ENCODE assay signal across 12 cellular contexts in the genomic region with DNA sequence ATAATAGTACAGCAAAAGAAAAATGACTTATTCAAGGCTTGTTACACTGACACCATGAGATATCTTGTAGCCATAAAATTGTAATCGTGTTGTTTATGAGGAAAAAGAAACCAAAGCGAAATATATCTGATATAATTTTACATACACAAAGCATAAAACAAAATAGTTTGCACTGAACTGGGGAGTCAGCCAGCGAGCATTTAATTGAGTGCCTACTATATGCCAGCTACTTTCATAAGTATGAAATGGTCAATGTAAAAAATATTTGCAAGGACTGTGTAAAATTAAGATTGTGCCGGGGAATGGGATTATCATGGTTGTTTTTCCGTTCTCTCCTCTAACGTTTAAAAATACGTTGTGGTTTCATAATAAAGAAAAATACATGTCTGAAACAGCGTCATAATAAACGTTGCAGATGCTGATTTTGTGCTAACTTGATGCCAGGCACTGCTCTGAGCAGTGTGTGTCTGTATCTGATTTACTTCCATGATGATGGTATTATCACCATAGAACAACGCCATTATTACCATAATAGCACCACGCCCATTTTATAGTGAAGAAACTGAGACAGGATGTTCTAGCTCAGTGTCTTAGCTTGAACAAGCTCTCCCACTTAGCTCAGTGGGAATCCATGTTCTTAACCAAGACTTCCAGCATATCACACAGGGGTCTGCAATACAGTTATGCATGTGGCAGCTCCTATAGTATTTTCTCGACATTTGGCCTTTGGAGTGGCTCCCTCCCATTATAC.
A peak's percentile ranks its signal among the peaks of the same experiment; 100 is the strongest.
DNase-seq lines count a peak whose midpoint lies in the region; ATAC-seq and TF ChIP-seq lines count a peak whose summit lies in the region.
"Had no signal": no experiment of that assay in that cellular context is flagged by ENCODE, and none has a peak within 500 bp of the region (broad histone marks: within the 10 kb centered on the region; RNA-seq: fewer than 3 reads in every experiment).

No MANE protein-coding gene starts in this region.

- H3K36me3 Mint-ChIP-seq in endodermal cell (ENCODE audit: low read depth) (no peaks in the 10 kb centered on the region), progenitor cell of endocrine pancreas (ENCODE audit: insufficient read depth) (no peaks in the 10 kb centered on the region)

- intact Hi-C loops in sciatic nerve (cut with DNase I): no loop called here

- H3K27me3 ChIP-seq in OCI-LY1 (ENCODE audit: insufficient read depth, low read length): no peaks in the 10 kb centered on the region
- H3K27me3 ChIP-seq in endodermal cell (ENCODE audit: control insufficient read depth, insufficient read depth, low read length, poor library complexity, severe bottlenecking): no peaks in the 10 kb centered on the region

- H3K9me3 Mint-ChIP-seq in endodermal cell: peaks cover 10% of the 10 kb centered on the region
- H3K9me3 Mint-ChIP-seq in progenitor cell of endocrine pancreas (ENCODE audit: low read depth): peaks cover 3% of the 10 kb centered on the region

- WGBS in endodermal cell (ENCODE audit: insufficient coverage in 1 of 2, insufficient read length in 1 of 2), 2 experiments: 94 to 98% methylated on average over 7 to 12 of the region's 12 CpGs

- peaks cover 92% of the 10 kb centered on the region for H3K4me1 ChIP-seq in OCI-LY1 (ENCODE audit: insufficient read depth, low read length, severe bottlenecking)
- H3K4me1 ChIP-seq in endodermal cell (ENCODE audit: control insufficient read depth, insufficient read depth, low read length): peaks cover 4% of the 10 kb centered on the region

- TF ChIP-seq CTCF in OCI-LY1 (IDR thresholded peaks at IDR 0.05; ENCODE audit: low read length) (no peak), endodermal cell (conservative IDR thresholded peaks at IDR 0.05) (no peak), progenitor cell of endocrine pancreas (IDR thresholded peaks at IDR 0.05; ENCODE audit: unreplicated experiment) (no peak)

- no peaks in the 10 kb centered on the region for H4K20me1 ChIP-seq in OCI-LY1 (ENCODE audit: insufficient read depth, low read length)

- H3K4me3 ChIP-seq in OCI-LY1 (ENCODE audit: low read depth, low read length, poor library complexity, severe bottlenecking) (peak overlapping the region; percentile 34), endodermal cell (ENCODE audit: low read length) (no peak overlapping the region), skin epidermis (no peak overlapping the region)

- peak overlapping the region; percentile 99 for H3K27ac ChIP-seq in OCI-LY1 (ENCODE audit: low read depth, low read length, poor library complexity, severe bottlenecking)
- no peak overlapping the region for H3K27ac ChIP-seq in endodermal cell (ENCODE audit: low read depth, low read length)
- H3K27ac ChIP-seq in skin epidermis: peak overlapping the region in 18 of 21 experiments; percentile 7 to 84 (median 74)

- H3K79me2 ChIP-seq in OCI-LY1 (ENCODE audit: insufficient read depth, low read length): no peaks in the 10 kb centered on the region

- H3K4me3 Mint-ChIP-seq in endodermal cell (no peak overlapping the region), progenitor cell of endocrine pancreas (ENCODE audit: low read depth) (no peak overlapping the region)

- H3K27me3 Mint-ChIP-seq in endodermal cell (ENCODE audit: insufficient read depth): no peaks in the 10 kb centered on the region
- peaks cover 5% of the 10 kb centered on the region for H3K27me3 Mint-ChIP-seq in progenitor cell of endocrine pancreas

- H3K9me3 ChIP-seq in OCI-LY1 (ENCODE audit: low read length) (0 out of 2 replicates have a peak, but pooled peaks cover 3% of the 10 kb centered on the region), endodermal cell (ENCODE audit: control insufficient read depth, low read length) (peaks cover 12% of the 10 kb centered on the region)

- peak; percentile 5 for DNase-seq in endodermal cell
- no peak for DNase-seq in sciatic nerve (ENCODE audit: low spot score)
- no peak for DNase-seq in NCI-H226
- DNase-seq in progenitor cell of endocrine pancreas (ENCODE audit: low spot score, unreplicated experiment): no peak
- DNase-seq: activated CD4-positive, CD25-positive, alpha-beta regulatory T cell; activated gamma-delta T cell; NCI-H446 treated with DMSO at 0.1 percent for 48 hours; SIG-M5 had no signal

- peaks cover 10% of the 10 kb centered on the region; the same call in 1 of the 2 replicates for H3K36me3 ChIP-seq in OCI-LY1 (ENCODE audit: insufficient read depth, low read length)
- no peaks in the 10 kb centered on the region for H3K36me3 ChIP-seq in endodermal cell (ENCODE audit: control insufficient read depth, insufficient read depth, low read length)

- H3K4me1 Mint-ChIP-seq in endodermal cell (peaks cover 18% of the 10 kb centered on the region), progenitor cell of endocrine pancreas (ENCODE audit: low read depth) (peaks cover 14% of the 10 kb centered on the region)

- peaks cover 25% of the 10 kb centered on the region for H3F3A ChIP-seq in OCI-LY1 (ENCODE audit: insufficient read depth, low read length)

- H3K9ac ChIP-seq in OCI-LY1 (ENCODE audit: low read length): peak overlapping the region; percentile 63
- H3K9ac ChIP-seq in endodermal cell (ENCODE audit: extremely low read depth, low read length, poor library complexity, severe bottlenecking): no peak overlapping the region

- H3K27ac Mint-ChIP-seq in endodermal cell (no peak overlapping the region), progenitor cell of endocrine pancreas (no peak overlapping the region)

- peak overlapping the region; percentile 57 for H3K4me2 ChIP-seq in OCI-LY1 (ENCODE audit: low read length)

- peak; percentile 2 for ATAC-seq in GM19324 (IDR thresholded peaks at IDR 0.05; ENCODE audit: low FRiP score, unreplicated experiment)
- no peak for ATAC-seq in sciatic nerve
- ATAC-seq: HCT116 had no signal

- H2AFZ ChIP-seq in OCI-LY1 (ENCODE audit: low read length): no peak overlapping the region; the same call in 1 of the 2 replicates

- no peaks in the 10 kb centered on the region for H3K9me2 ChIP-seq in OCI-LY1 (ENCODE audit: low read depth, low read length)
